In genomic region chrX:148577711-148578110, GRCh38 we compare ENCODE assay signal across 26 cellular contexts.
"Had no signal": no experiment of that assay in that cellular context is flagged by ENCODE, and none has a peak within 500 bp of the region (broad histone marks: within the 10 kb centered on the region; RNA-seq: fewer than 3 reads in every experiment).

No MANE protein-coding gene starts in this region.

- H3K9me3 Mint-ChIP-seq: activated CD4-positive, alpha-beta T cell treated with anti-CD3 and anti-CD28 coated beads, Interleukin-2, amount 10 ng/mL, durations not matched to agents 24 days and 14 days; central memory CD8-positive, alpha-beta T cell; memory B cell had no signal

- H3K4me3 ChIP-seq: colonic mucosa, heart left ventricle, neural progenitor cell, right atrium auricular region, spleen, tibial nerve had no signal

- H3K4me2 ChIP-seq: neural progenitor cell had no signal

- H3K9ac ChIP-seq: neural progenitor cell had no signal

- H3K36me3 Mint-ChIP-seq: activated CD4-positive, alpha-beta memory T cell treated with anti-CD3 and anti-CD28 coated beads for 36 hours; memory B cell; naive thymus-derived CD4-positive, alpha-beta T cell; neural progenitor cell had no signal

- H3K27ac Mint-ChIP-seq: activated CD4-positive, alpha-beta memory T cell treated with anti-CD3 and anti-CD28 coated beads for 36 hours; activated CD4-positive, alpha-beta T cell treated with anti-CD3 and anti-CD28 coated beads, Interleukin-2, amount 10 ng/mL, durations not matched to agents 24 days and 14 days; activated T-cell treated with anti-CD3 and anti-CD28 coated beads, Interleukin-2, amount 50 U/mL, for 24 hours; memory B cell; naive thymus-derived CD4-positive, alpha-beta T cell; neural progenitor cell; T-helper 17 cell had no signal

- H3K9me3 ChIP-seq: colonic mucosa, heart left ventricle, right atrium auricular region, spleen, tibial nerve had no signal

- H3K4me1 Mint-ChIP-seq: activated CD4-positive, alpha-beta T cell treated with anti-CD3 and anti-CD28 coated beads, Interleukin-2, amount 10 ng/mL, durations not matched to agents 24 days and 14 days; central memory CD8-positive, alpha-beta T cell; memory B cell; T-helper 17 cell had no signal

- H3K36me3 ChIP-seq: colonic mucosa, heart left ventricle, neural progenitor cell, right atrium auricular region, spleen, tibial nerve had no signal

- H3K4me1 ChIP-seq: colonic mucosa, foreskin keratinocyte, heart left ventricle, neural progenitor cell, right atrium auricular region, spleen, tibial nerve had no signal

- H3K27me3 ChIP-seq: colonic mucosa, foreskin keratinocyte, heart left ventricle, neural progenitor cell, right atrium auricular region, spleen, tibial nerve had no signal

- DNase-seq: activated CD4-positive, alpha-beta memory T cell treated with anti-CD3 and anti-CD28 coated beads for 36 hours; activated CD4-positive, alpha-beta T cell treated with anti-CD3 and anti-CD28 coated beads, Interleukin-2, amount 10 ng/mL, durations not matched to agents 24 days and 14 days; activated CD4-positive, CD25-positive, alpha-beta regulatory T cell treated with anti-CD3 and anti-CD28 coated beads, Interleukin-2, amount 50 U/mL, for 72 hours; activated CD8-positive, alpha-beta memory T cell treated with anti-CD3 and anti-CD28 coated beads, Interleukin-2, amount 50 U/mL, for 48 hours; activated gamma-delta T cell; activated naive CD4-positive, alpha-beta T cell treated with anti-CD3 and anti-CD28 coated beads, Interleukin-2, amount 50 U/mL, for 16 hours; activated T-cell treated with anti-CD3 and anti-CD28 coated beads, Interleukin-2, amount 50 U/mL, for 24 hours; amniotic stem cell; colonic mucosa; effector CD8-positive, alpha-beta T cell; foreskin keratinocyte; heart left ventricle; midbrain; naive thymus-derived CD4-positive, alpha-beta T cell; occipital lobe; spleen; stimulated activated naive CD4-positive, alpha-beta T cell treated with Interleukin-2 at 50 U/mL for 16 hours; T-helper 17 cell; T1000 had no signal

- FAIRE-seq: bronchial epithelial cell, endometrium had no signal

- H3K27ac ChIP-seq: colonic mucosa, foreskin keratinocyte, heart left ventricle, neural progenitor cell, right atrium auricular region, spleen, tibial nerve had no signal

- H3K27me3 Mint-ChIP-seq: activated CD4-positive, alpha-beta memory T cell treated with anti-CD3 and anti-CD28 coated beads for 36 hours; activated CD4-positive, alpha-beta T cell treated with anti-CD3 and anti-CD28 coated beads, Interleukin-2, amount 10 ng/mL, durations not matched to agents 24 days and 14 days; central memory CD8-positive, alpha-beta T cell; naive thymus-derived CD4-positive, alpha-beta T cell; T-helper 17 cell had no signal

- ATAC-seq: foreskin keratinocyte; heart left ventricle; naive thymus-derived CD4-positive, alpha-beta T cell; T-helper 17 cell had no signal

- H2AFZ ChIP-seq: neural progenitor cell had no signal

- H3K4me3 Mint-ChIP-seq: activated CD4-positive, alpha-beta memory T cell treated with anti-CD3 and anti-CD28 coated beads for 36 hours; activated CD4-positive, alpha-beta T cell treated with anti-CD3 and anti-CD28 coated beads, Interleukin-2, amount 10 ng/mL, durations not matched to agents 24 days and 14 days; activated T-cell treated with anti-CD3 and anti-CD28 coated beads, Interleukin-2, amount 50 U/mL, for 24 hours; central memory CD8-positive, alpha-beta T cell; memory B cell; naive thymus-derived CD4-positive, alpha-beta T cell; neural progenitor cell; T-helper 17 cell had no signal
